19 cellular contexts compared by ENCODE assay signal in genomic region chr10:13637303-13637856, GRCh38. TPM values are rescaled to one million over a fixed set of nuclear protein-coding genes. Genes with fewer than 3 reads are reported as not detected.
DNase-seq lines count a peak whose midpoint lies in the region; ATAC-seq and TF ChIP-seq lines count a peak whose summit lies in the region.
"Had no signal": no experiment of that assay in that cellular context is flagged by ENCODE, and none has a peak within 500 bp of the region (broad histone marks: within the 10 kb centered on the region; RNA-seq: fewer than 3 reads in every experiment).

No MANE protein-coding gene starts in this region.

- ATAC-seq in GM19452 (IDR thresholded peaks at IDR 0.05; ENCODE audit: unreplicated experiment): peak; percentile 60
- no peak for ATAC-seq in GM21423 (IDR thresholded peaks at IDR 0.05; ENCODE audit: unreplicated experiment)
- ATAC-seq: activated CD8-positive, alpha-beta T cell treated with anti-CD3 and anti-CD28 coated beads, Interleukin-2, amount 10 ng/mL, durations not matched to agents 7 days and 5 days had no signal

- peaks cover 15% of the 10 kb centered on the region for H3K4me1 Mint-ChIP-seq in chondrocyte (ENCODE audit: low read depth)

- no peak overlapping the region for H3K4me3 Mint-ChIP-seq in chondrocyte (ENCODE audit: unreplicated experiment)
- H3K4me3 Mint-ChIP-seq: activated CD8-positive, alpha-beta T cell treated with anti-CD3 and anti-CD28 coated beads, Interleukin-2, amount 10 ng/mL, durations not matched to agents 7 days and 5 days; CD4-positive, CD25-positive, alpha-beta regulatory T cell; IgD-negative memory B cell had no signal

- no peaks in the 10 kb centered on the region for H3K36me3 ChIP-seq in thyroid gland
- H3K36me3 ChIP-seq: breast epithelium had no signal

- H3K27ac ChIP-seq in thyroid gland: no peak overlapping the region
- H3K27ac ChIP-seq: breast epithelium, coronary artery, SJSA1 had no signal

- no peaks in the 10 kb centered on the region for H3K4me1 ChIP-seq in thyroid gland
- H3K4me1 ChIP-seq: breast epithelium, SJSA1 had no signal

- H3K9me3 Mint-ChIP-seq in chondrocyte (ENCODE audit: low read depth): peaks cover 11% of the 10 kb centered on the region

- WGBS in thyroid gland, 2 donors: 85 to 88% methylated on average over 1 of the region's 1 CpG

- peak overlapping the region; percentile 18 for H3K27ac Mint-ChIP-seq in chondrocyte (ENCODE audit: unreplicated experiment)
- H3K27ac Mint-ChIP-seq: activated CD8-positive, alpha-beta T cell treated with anti-CD3 and anti-CD28 coated beads, Interleukin-2, amount 10 ng/mL, durations not matched to agents 7 days and 5 days; IgD-negative memory B cell; progenitor cell of endocrine pancreas had no signal

- no peak for TF ChIP-seq POLR2A in thyroid gland (IDR thresholded peaks at IDR 0.05)

- H3K9me3 ChIP-seq in thyroid gland: no peaks in the 10 kb centered on the region

- DNase-seq in NCI-H146 treated with DMSO at 0.1 percent for 48 hours (lab: John Stamatoyannopoulos, UW; ENCODE audit: unreplicated experiment): peak; percentile 32
- DNase-seq in chondrocyte (ENCODE audit: low spot score): no peak
- peak; percentile 22 for DNase-seq in pulmonary artery endothelial cell (ENCODE audit: low read depth, low spot score)
- no peak for DNase-seq in NCI-H1417 (lab: John Stamatoyannopoulos, UW)
- DNase-seq in thyroid gland: no peak
- DNase-seq: activated CD8-positive, alpha-beta T cell treated with anti-CD3 and anti-CD28 coated beads, Interleukin-2, amount 10 ng/mL, durations not matched to agents 7 days and 5 days; activated effector memory CD4-positive, alpha-beta T cell treated with anti-CD3 and anti-CD28 coated beads, Interleukin-2, amount 50 U/mL, for 16 hours; activated T-cell treated with anti-CD3 and anti-CD28 coated beads for 4 hours; CD4-positive, CD25-positive, alpha-beta regulatory T cell; mammary epithelial cell; NCI-H510A; trophoblast cell had no signal

- H3K4me3 ChIP-seq in thyroid gland (replicated peaks in 1 of 3): no peak overlapping the region
- H3K4me3 ChIP-seq: breast epithelium, coronary artery, SJSA1 had no signal

- no peak for TF ChIP-seq CTCF in chondrocyte (IDR thresholded peaks at IDR 0.05)
- TF ChIP-seq CTCF in thyroid gland (IDR thresholded peaks at IDR 0.05): no peak

- H3K27me3 Mint-ChIP-seq in chondrocyte (ENCODE audit: low read depth): no peaks in the 10 kb centered on the region
- H3K27me3 Mint-ChIP-seq: CD4-positive, CD25-positive, alpha-beta regulatory T cell; IgD-negative memory B cell; progenitor cell of endocrine pancreas had no signal

- H3K27me3 ChIP-seq in thyroid gland: no peaks in the 10 kb centered on the region
- H3K27me3 ChIP-seq: breast epithelium, SJSA1 had no signal

- peaks cover 21% of the 10 kb centered on the region for H3K36me3 Mint-ChIP-seq in chondrocyte (ENCODE audit: low read depth)

- intact Hi-C loops in thyroid gland (cut with DNase I): no loop called here

RNA-seq across cellular contexts. Expression of gene PRPF18, which starts 50.6 kb away (rescaled TPM):
- total RNA-seq in chondrocyte: 13.4 to 20.9 TPM (median 14.9 TPM) in 3 replicates
- 29.6 and 33.0 TPM in 2 replicates for total RNA-seq in pulmonary artery endothelial cell
- total RNA-seq in thyroid gland: 10 to 100 TPM; 38.1 to 58.8 (median 48.5) TPM

Comparison
In these comparisons a context has a peak if more than half of its experiments do, and no peak if none do; other contexts are left out.
1. DNase-seq: peak in NCI-H146 treated with DMSO at 0.1 percent for 48 hours (single experiment) and pulmonary artery endothelial cell (single experiment); none in chondrocyte (single experiment), NCI-H1417 (0 of 3) and thyroid gland (0 of 2).